8 cellular contexts compared by ENCODE assay signal in genomic region chr17:37089998-37090397, GRCh38.
DNase-seq lines count a peak whose midpoint lies in the region; ATAC-seq and TF ChIP-seq lines count a peak whose summit lies in the region.

No MANE protein-coding gene starts in this region.

- H3K4me1 Mint-ChIP-seq in activated T-cell treated with anti-CD3 and anti-CD28 coated beads, Interleukin-2, amount 50 U/mL, for 24 hours (ENCODE audit: low read depth), result peaks cover 43% of the 10 kb centered on the region
- peaks cover 74% of the 10 kb centered on the region for H3K4me1 Mint-ChIP-seq in nephron progenitor cell

- ATAC-seq in HG03460 (IDR thresholded peaks at IDR 0.05; ENCODE audit: unreplicated experiment), result peak; percentile 77

- TF ChIP-seq CTCF in GM10248 (IDR thresholded peaks at IDR 0.05; ENCODE audit: control extremely low read depth, extremely low read depth, low read depth, missing control alignments) (no peak), nephron progenitor cell (IDR thresholded peaks at IDR 0.05) (no peak)

- DNase-seq in GM10248 (ENCODE audit: extremely low spot score), result peak; percentile 61
- peak; percentile 46 for DNase-seq in activated T-cell treated with anti-CD3 and anti-CD28 coated beads, Interleukin-2, amount 50 U/mL, for 24 hours
- DNase-seq in nephron progenitor cell, result no peak
- DNase-seq in amniotic stem cell (lab: John Stamatoyannopoulos, UW), result no peak
- DNase-seq in HK-2 (ENCODE audit: unreplicated experiment), result no peak
- no peak for DNase-seq in NCI-H524 (lab: John Stamatoyannopoulos, UW)
- DNase-seq in LoVo (ENCODE audit: low spot score), result no peak

- no peaks in the 10 kb centered on the region for H3K27me3 Mint-ChIP-seq in activated T-cell treated with anti-CD3 and anti-CD28 coated beads, Interleukin-2, amount 50 U/mL, for 24 hours
- H3K27me3 Mint-ChIP-seq in nephron progenitor cell (ENCODE audit: low read depth, poor library complexity), result no peaks in the 10 kb centered on the region

- H3K36me3 Mint-ChIP-seq in activated T-cell treated with anti-CD3 and anti-CD28 coated beads, Interleukin-2, amount 50 U/mL, for 24 hours (ENCODE audit: low read depth), result peaks cover 95% of the 10 kb centered on the region
- H3K36me3 Mint-ChIP-seq in nephron progenitor cell (ENCODE audit: low read depth), result peaks cover 66% of the 10 kb centered on the region

- POLR2A ChIA-PET in GM10248 (lab: Yijun Ruan, JAX), result no interaction called here

- peak overlapping the region; percentile 2 for H3K4me3 Mint-ChIP-seq in activated T-cell treated with anti-CD3 and anti-CD28 coated beads, Interleukin-2, amount 50 U/mL, for 24 hours
- peak overlapping the region; percentile 16 for H3K4me3 Mint-ChIP-seq in nephron progenitor cell

- H3K9me3 Mint-ChIP-seq in activated T-cell treated with anti-CD3 and anti-CD28 coated beads, Interleukin-2, amount 50 U/mL, for 24 hours, result no peaks in the 10 kb centered on the region
- no peaks in the 10 kb centered on the region for H3K9me3 Mint-ChIP-seq in nephron progenitor cell

- CTCF ChIA-PET in GM10248 (lab: Yijun Ruan, JAX), result interaction anchor here (0.8 to 2.4 kb wide), 2 partner anchors 14 to 42 kb away, joined by 3 to 7 read pairs; no protein-coding TSS in a partner anchor

- H3K27ac Mint-ChIP-seq in activated T-cell treated with anti-CD3 and anti-CD28 coated beads, Interleukin-2, amount 50 U/mL, for 24 hours, result peak overlapping the region; percentile 88
- H3K27ac Mint-ChIP-seq in nephron progenitor cell, result peak overlapping the region; percentile 86

Comparison
In these comparisons a context has a peak if more than half of its experiments do, and no peak if none do; other contexts are left out.
1. DNase-seq: peak in GM10248 (single experiment) and activated T-cell treated with anti-CD3 and anti-CD28 coated beads, Interleukin-2, amount 50 U/mL, for 24 hours (single experiment); none in nephron progenitor cell (single experiment), amniotic stem cell (single experiment), HK-2 (single experiment), NCI-H524 (0 of 2) and LoVo (single experiment).